34 cellular contexts compared by ENCODE assay signal in genomic region chr17:1091190-1091534, GRCh38.
A peak's percentile ranks its signal among the peaks of the same experiment; 100 is the strongest.
DNase-seq lines count a peak whose midpoint lies in the region; ATAC-seq, FAIRE-seq and TF ChIP-seq lines count a peak whose summit lies in the region.
"Had no signal": no experiment of that assay in that cellular context is flagged by ENCODE, and none has a peak within 500 bp of the region (broad histone marks: within the 10 kb centered on the region; RNA-seq: fewer than 3 reads in every experiment).

No MANE protein-coding gene starts in this region.

- no peak for ATAC-seq in GM12878
- ATAC-seq: A549; activated CD8-positive, alpha-beta T cell treated with anti-CD3 and anti-CD28 coated beads, Interleukin-2, amount 10 ng/mL, durations not matched to agents 7 days and 5 days; heart left ventricle; mucosa of descending colon; natural killer cell; PC-3; Right ventricle myocardium inferior; stimulated activated memory B cell treated with anti-CD40 and anti-IgM and Interleukin-4, amounts not matched to agents 10 μg/mL and 1 μg/mL and 100 μg/mL, for 72 hours had no signal

- TF ChIP-seq EP300 in GM12878 (IDR thresholded peaks at IDR 0.05; ENCODE audit: borderline replicate concordance in 1 of 2, control insufficient read depth in 1 of 2, low read depth in 2 of 2, low read length in 2 of 2) (no peak), stomach (IDR thresholded peaks at IDR 0.05) (no peak)

- POLR2A ChIA-PET in GM12878 (lab: Charles Lee) = no interaction called here

- intact Hi-C loops in GM12878 (cut with micrococcal nuclease; ENCODE audit: unreplicated experiment) (no loop called here), esophagus squamous epithelium (cut with DNase I) (no loop called here), stomach (cut with DNase I; ENCODE audit: low total_unique reads) (no loop called here)

- in situ Hi-C loops in GM12878 (cut with MboI) = no loop called here

- CTCF ChIA-PET in GM12878 (lab: Yijun Ruan, JAX) = no interaction called here

- TF ChIP-seq CTCF in GM12878 (IDR thresholded peaks at IDR 0.05 in 2 of 3, conservative IDR thresholded peaks at IDR 0.05 in 1 of 3; ENCODE audit: control insufficient read depth in 2 of 3, extremely low read depth in 1 of 3, insufficient read depth in 1 of 3, low read depth in 3 of 3, low read length in 3 of 3) (no peak), esophagus squamous epithelium (IDR thresholded peaks at IDR 0.05) (no peak), stomach (IDR thresholded peaks at IDR 0.05) (no peak)

- DNase-seq in GM12878 (ENCODE audit: low read depth, low spot score) (no peak), esophagus squamous epithelium (lab: John Stamatoyannopoulos, UW) (no peak), stomach (no peak), HUDEP-2 (lab: John Stamatoyannopoulos, UW; ENCODE audit: unreplicated experiment in 76 of 76) (no peak), frontal cortex (ENCODE audit: low spot score in 2 of 2) (no peak), hippocampal formation (lab: John Stamatoyannopoulos, UW) (no peak), dermis blood vessel endothelial cell (no peak)
- DNase-seq: activated CD8-positive, alpha-beta T cell treated with anti-CD3 and anti-CD28 coated beads, Interleukin-2, amount 10 ng/mL, durations not matched to agents 7 days and 5 days; activated naive CD4-positive, alpha-beta T cell treated with anti-CD3 and anti-CD28 coated beads, Interleukin-2, amount 50 U/mL, for 16 hours; AML-193; amniotic stem cell; brain microvascular endothelial cell; DND-41; effector CD4-positive, alpha-beta T cell; heart left ventricle; KBM-7; kidney; MM.1S; mucosa of descending colon; natural killer cell; NCI-H1930; NCI-H524; PC-3; substantia nigra; uterus had no signal

- TF ChIP-seq POLR2A in GM12878 (IDR thresholded peaks at IDR 0.05; ENCODE audit: low read depth, low read length) (no peak), esophagus squamous epithelium (IDR thresholded peaks at IDR 0.05) (no peak), stomach (IDR thresholded peaks at IDR 0.05) (no peak)

- peak overlapping the region in 9 of 11 experiments; percentile 17 to 56 (median 31); a peak in 14 of 22 replicates for H3K9ac ChIP-seq in BLaER1 treated with 17β-estradiol and CSF1 and Interleukin-3, amounts not matched to agents 10 nM and 100 nM
- H3K9ac ChIP-seq in GM12878 (ENCODE audit: control insufficient read depth, insufficient read depth, low read length) = no peak overlapping the region

- H3K79me2 ChIP-seq in GM12878 (ENCODE audit: control insufficient read depth, insufficient read depth, low read length) = no peaks in the 10 kb centered on the region

- TF ChIP-seq RAD21 in GM12878 (IDR thresholded peaks at IDR 0.05; ENCODE audit: insufficient read depth, low read depth, low read length) = no peak

- no peak for FAIRE-seq in GM12878 (lab: Jason Lieb, UNC)
- no peak for FAIRE-seq in frontal cortex (lab: Jason Lieb, UNC)
- FAIRE-seq: A549, D721Med, H54, kidney had no signal

- H3K9me3 ChIP-seq in BLaER1 treated with 17β-estradiol and CSF1 and Interleukin-3, amounts not matched to agents 10 nM and 100 nM (replicated peaks in 1 of 11) = no peaks in the 10 kb centered on the region
- H3K9me3 ChIP-seq in GM12878 (replicated peaks; ENCODE audit: control insufficient read depth, insufficient read depth, low read length) (no peaks in the 10 kb centered on the region), esophagus squamous epithelium (no peaks in the 10 kb centered on the region), stomach (no peaks in the 10 kb centered on the region)
- H3K9me3 ChIP-seq: A549, esophagus muscularis mucosa, heart left ventricle, mucosa of descending colon, uterus had no signal

- peaks cover 9 to 80% (median 37%) of the 10 kb centered on the region in 11 experiments; a peak in 16 of 22 replicates for H4K20me1 ChIP-seq in BLaER1 treated with 17β-estradiol and CSF1 and Interleukin-3, amounts not matched to agents 10 nM and 100 nM
- H4K20me1 ChIP-seq in GM12878 (ENCODE audit: control insufficient read depth, insufficient read depth) = no peaks in the 10 kb centered on the region

- H3K27me3 ChIP-seq in BLaER1 treated with 17β-estradiol and CSF1 and Interleukin-3, amounts not matched to agents 10 nM and 100 nM = no peaks in the 10 kb centered on the region
- H3K27me3 ChIP-seq in GM12878 (replicated peaks in 1 of 2; ENCODE audit: control insufficient read depth in 2 of 2, insufficient read depth in 2 of 2, low read length in 1 of 2) (no peaks in the 10 kb centered on the region), esophagus squamous epithelium (no peaks in the 10 kb centered on the region), stomach (no peaks in the 10 kb centered on the region)
- H3K27me3 ChIP-seq: brain microvascular endothelial cell, esophagus muscularis mucosa, foreskin keratinocyte, heart left ventricle, uterus had no signal

- 99% methylated on average over 8 of the region's 8 CpGs for WGBS in GM12878 (ENCODE audit: insufficient coverage, insufficient replicate concordance, low lambda C conversion rate, missing lambda C conversion rate)
- 47% methylated on average over 3 of the region's 8 CpGs; no CpG with 5 or more reads in 1 of the 2 donors for WGBS in esophagus squamous epithelium, 2 donors
- 61 to 89% (median 77%) methylated on average over 4 to 8 of the region's 8 CpGs for WGBS in stomach, 5 donors

- H3K4me2 ChIP-seq in BLaER1 treated with 17β-estradiol and CSF1 and Interleukin-3, amounts not matched to agents 10 nM and 100 nM = peak overlapping the region; percentile 45 to 87 (median 65)
- no peak overlapping the region for H3K4me2 ChIP-seq in GM12878 (ENCODE audit: control insufficient read depth, insufficient read depth)
- H3K4me2 ChIP-seq: A549 had no signal

- peak overlapping the region in 6 of 11 experiments; percentile 9 to 48 (median 40); a peak in 9 of 22 replicates for H3K27ac ChIP-seq in BLaER1 treated with 17β-estradiol and CSF1 and Interleukin-3, amounts not matched to agents 10 nM and 100 nM
- H3K27ac ChIP-seq in GM12878 (ENCODE audit: control insufficient read depth, insufficient read depth) (no peak overlapping the region), esophagus squamous epithelium (peak overlapping the region; percentile 88 to 94 (median 90)), stomach (peak overlapping the region; percentile 70 to 93 (median 89))
- H3K27ac ChIP-seq: A549, brain microvascular endothelial cell, foreskin keratinocyte, uterus had no signal

- BruUV-seq in GM12878 (replicated peaks; lab: Mats Ljungman, UMichigan) = no TSS peak

- peaks cover 8 to 86% (median 44%) of the 10 kb centered on the region in 11 experiments; a peak in 18 of 22 replicates for H3K36me3 ChIP-seq in BLaER1 treated with 17β-estradiol and CSF1 and Interleukin-3, amounts not matched to agents 10 nM and 100 nM
- H3K36me3 ChIP-seq in GM12878 (ENCODE audit: control insufficient read depth in 2 of 2, insufficient read depth in 2 of 2, low read length in 1 of 2) (peaks cover 15 to 38% of the 10 kb centered on the region in 2 experiments; a peak in 3 of 4 replicates), esophagus squamous epithelium (peaks cover 0 to 57% (median 6%) of the 10 kb centered on the region in 3 donors), stomach (peaks cover 14 to 65% (median 60%) of the 10 kb centered on the region in 4 donors)
- H3K36me3 ChIP-seq: uterus had no signal

- RAD21 ChIA-PET in GM12878 (lab: Charles Lee; ENCODE audit: unreplicated experiment) = no interaction called here

- H3K4me3 ChIP-seq in BLaER1 treated with 17β-estradiol and CSF1 and Interleukin-3, amounts not matched to agents 10 nM and 100 nM = no peak overlapping the region
- H3K4me3 ChIP-seq in GM12878 (no peak overlapping the region), esophagus squamous epithelium (peak overlapping the region; percentile 40 to 60 (median 52)), stomach (no peak overlapping the region)
- H3K4me3 ChIP-seq: A549, esophagus muscularis mucosa, heart left ventricle, lung, mucosa of descending colon, uterus had no signal

- peaks cover 27 to 82% (median 54%) of the 10 kb centered on the region in 10 experiments for H3K4me1 ChIP-seq in BLaER1 treated with 17β-estradiol and CSF1 and Interleukin-3, amounts not matched to agents 10 nM and 100 nM
- H3K4me1 ChIP-seq in GM12878 (ENCODE audit: control insufficient read depth, insufficient read depth, low read length) (no peaks in the 10 kb centered on the region), esophagus squamous epithelium (peaks cover 38 to 93% (median 45%) of the 10 kb centered on the region in 3 donors), stomach (peaks cover 56 to 85% (median 80%) of the 10 kb centered on the region in 4 donors)

- SMC1A ChIA-PET in GM12878 (lab: Charles Lee; ENCODE audit: uncharacterized antibody, unreplicated experiment) = no interaction called here

- no peak overlapping the region for H2AFZ ChIP-seq in GM12878 (ENCODE audit: control insufficient read depth, low read depth, low read length)

TF ChIP-seq in GM12878, 131 proteins besides CTCF, POLR2A, EP300 and RAD21:
- TF ChIP-seq NFXL1 (IDR thresholded peaks at IDR 0.05; ENCODE audit: borderline replicate concordance) (peak; percentile 90; the same call in 1 of the 2 replicates), ZBED1 (IDR thresholded peaks at IDR 0.05; ENCODE audit: borderline replicate concordance) (no peak)

Comparison
In these comparisons a context has a peak if more than half of its experiments do, and no peak if none do; other contexts are left out.
1. H3K4me3 ChIP-seq: peak in esophagus squamous epithelium (4 of 4); none in BLaER1 treated with 17β-estradiol and CSF1 and Interleukin-3, amounts not matched to agents 10 nM and 100 nM (0 of 10), GM12878 (single experiment) and stomach (0 of 4).